Comparison of ENCODE assay signal across 8 cellular contexts in genomic region chr5:176573564-176574296, GRCh38. TPM values are rescaled to one million over a fixed set of nuclear protein-coding genes. Genes with fewer than 3 reads are reported as not detected.
A peak's percentile ranks its signal among the peaks of the same experiment; 100 is the strongest.
DNase-seq lines count a peak whose midpoint lies in the region; ATAC-seq, FAIRE-seq and TF ChIP-seq lines count a peak whose summit lies in the region.

No MANE protein-coding gene starts in this region.

- H3K27me3 ChIP-seq in AG04450 (ENCODE audit: control insufficient read depth, insufficient read depth, low read length) = peaks cover 4% of the 10 kb centered on the region
- no peaks in the 10 kb centered on the region for H3K27me3 ChIP-seq in bronchial epithelial cell (ENCODE audit: control insufficient read depth, insufficient read depth, low read length)

- peak; percentile 8 for DNase-seq in AG04450 (ENCODE audit: low read depth, low spot score)
- peak; percentile 92 for DNase-seq in GM13977 (ENCODE audit: low spot score)
- peak; percentile 74 for DNase-seq in activated CD4-positive, CD25-positive, alpha-beta regulatory T cell treated with anti-CD3 and anti-CD28 coated beads, Interleukin-2, amount 50 U/mL, for 16 hours (ENCODE audit: low read depth, low spot score)
- DNase-seq in bronchial epithelial cell (ENCODE audit: low read depth) = no peak
- peak; percentile 49 to 81 for DNase-seq in left colon
- DNase-seq in stimulated activated CD4-positive, alpha-beta T cell treated with anti-CD3 and anti-CD28 coated beads, Interleukin-4, amount 100 ng/mL, for 24 hours = peak; percentile 84

- POLR2A ChIA-PET in AG04450 (lab: Yijun Ruan, JAX) = no interaction called here

- no peaks in the 10 kb centered on the region for H3K36me3 ChIP-seq in bronchial epithelial cell (ENCODE audit: control insufficient read depth, insufficient read depth, low read length)

- no peak overlapping the region for H3K4me3 ChIP-seq in AG04450 (ENCODE audit: low read depth, low read length)
- no peak overlapping the region for H3K4me3 ChIP-seq in bronchial epithelial cell (ENCODE audit: low read depth, low read length)

- in situ Hi-C loops in GM13977 (cut with MboI; ENCODE audit: low pct_unique_long_range_greater_than_20kb, low sequenced_read_pairs, unreplicated experiment) = no loop called here

- CTCF ChIA-PET in AG04450 (lab: Charles Lee) = interaction anchor here (0.5 to 3.2 kb wide), 34 partner anchors 9 to 844 kb away, joined by 3 to 29 read pairs (median 4); partner anchors contain the start of genes EIF4E1B, RNF44, SNCB and TSPAN17

- TF ChIP-seq CTCF in AG04450 (IDR thresholded peaks at IDR 0.05; ENCODE audit: low read depth, low read length) = peak; percentile 82
- peak; percentile 89 for TF ChIP-seq CTCF in GM13977 (IDR thresholded peaks at IDR 0.05; ENCODE audit: extremely low read depth, insufficient read depth, missing control alignments)
- peak; percentile 90 for TF ChIP-seq CTCF in LNCAP (IDR thresholded peaks at IDR 0.05)
- peak; percentile 94 for TF ChIP-seq CTCF in bronchial epithelial cell (IDR thresholded peaks at IDR 0.05; ENCODE audit: insufficient read depth, low read length, severe bottlenecking)

- FAIRE-seq in bronchial epithelial cell (lab: Jason Lieb, UNC) = no peak

- H3K27ac ChIP-seq in AG04450 (ENCODE audit: low read depth, low read length) = no peak overlapping the region

- intact Hi-C loops in left colon (cut with DNase I, micrococcal nuclease) = no loop called here

- no peaks in the 10 kb centered on the region; the same call in 1 of the 2 replicates for H3K9me3 ChIP-seq in AG04450 (ENCODE audit: control insufficient read depth, insufficient read depth, low read length)

- peak; percentile 75 for ATAC-seq in left colon
- ATAC-seq in HG02981 (IDR thresholded peaks at IDR 0.05; ENCODE audit: unreplicated experiment) = no peak

RNA-seq across cellular contexts. Expression of gene CDHR2, which starts 24.6 kb away (rescaled TPM):
- polyA plus RNA-seq in AG04450 (2011; rRNA removed) = not detected in 2 replicates
- polyA minus RNA-seq in AG04450 (2011; rRNA and poly(A)+ RNA removed) = not detected in 2 replicates
- total RNA-seq in bronchial epithelial cell = under 0.01 TPM in 2 replicates
- 100 to 1,000 TPM in 1 of 2 donors, 10 to 100 TPM in 1; 93.4 to 141 TPM for total RNA-seq in left colon

RNA-seq across cellular contexts. Expression of gene GPRIN1, which starts 36.2 kb away (rescaled TPM):
- 4.0 and 5.1 TPM in 2 replicates for polyA plus RNA-seq in AG04450 (2011; rRNA removed)
- polyA minus RNA-seq in AG04450 (2011; rRNA and poly(A)+ RNA removed) = 4.7 and 4.8 TPM in 2 replicates
- 1.6 and 2.8 TPM in 2 replicates for total RNA-seq in bronchial epithelial cell
- 1 to 10 TPM; 1.7 to 1.9 TPM for total RNA-seq in left colon

RNA-seq across cellular contexts. Expression of gene RNF44, which starts 36.5 kb away (rescaled TPM):
- polyA plus RNA-seq in AG04450 (2011; rRNA removed) = 4.0 and 4.5 TPM in 2 replicates
- polyA minus RNA-seq in AG04450 (2011; rRNA and poly(A)+ RNA removed) = 4.6 and 5.8 TPM in 2 replicates
- total RNA-seq in bronchial epithelial cell (2.1 and 3.6 TPM in 2 replicates), left colon (10 to 100 TPM; 72.5 to 79.6 TPM)

RNA-seq across cellular contexts. Expression of gene SNCB, which starts 56.6 kb away (rescaled TPM):
- polyA plus RNA-seq in AG04450 (2011; rRNA removed) = 0.17 and 0.20 TPM in 2 replicates
- polyA minus RNA-seq in AG04450 (2011; rRNA and poly(A)+ RNA removed) = 0.18 TPM in 1 of 2 replicates, not detected in the other
- total RNA-seq in bronchial epithelial cell = not detected in 2 replicates
- not detected for total RNA-seq in left colon

RNA-seq across cellular contexts. Expression of gene EIF4E1B, which starts 56.7 kb away (rescaled TPM):
- polyA plus RNA-seq in AG04450 (2011; rRNA removed) = not detected in 2 replicates
- not detected in 2 replicates for polyA minus RNA-seq in AG04450 (2011; rRNA and poly(A)+ RNA removed)
- not detected in 2 replicates for total RNA-seq in bronchial epithelial cell
- total RNA-seq in left colon = not detected

Comparison
In these comparisons a context has a peak if more than half of its experiments do, and no peak if none do; other contexts are left out.
1. RNA of gene CDHR2, which starts 24.6 kb away (total RNA-seq): 93.4 to 141 TPM in left colon; under 0.01 TPM in bronchial epithelial cell; every median in the first group is over 10 times any median in the second.
2. RNA of gene RNF44, which starts 36.5 kb away (total RNA-seq): 72.5 to 79.6 TPM in left colon; 2.1 to 3.6 TPM in bronchial epithelial cell; every median in the first group is over 10 times any median in the second.
3. Peak in every context shown above with its lines, with median percentiles within 50 percentile points of each other: CTCF ChIP-seq.